1 cellular context compared by ENCODE assay signal in the genomic region with DNA sequence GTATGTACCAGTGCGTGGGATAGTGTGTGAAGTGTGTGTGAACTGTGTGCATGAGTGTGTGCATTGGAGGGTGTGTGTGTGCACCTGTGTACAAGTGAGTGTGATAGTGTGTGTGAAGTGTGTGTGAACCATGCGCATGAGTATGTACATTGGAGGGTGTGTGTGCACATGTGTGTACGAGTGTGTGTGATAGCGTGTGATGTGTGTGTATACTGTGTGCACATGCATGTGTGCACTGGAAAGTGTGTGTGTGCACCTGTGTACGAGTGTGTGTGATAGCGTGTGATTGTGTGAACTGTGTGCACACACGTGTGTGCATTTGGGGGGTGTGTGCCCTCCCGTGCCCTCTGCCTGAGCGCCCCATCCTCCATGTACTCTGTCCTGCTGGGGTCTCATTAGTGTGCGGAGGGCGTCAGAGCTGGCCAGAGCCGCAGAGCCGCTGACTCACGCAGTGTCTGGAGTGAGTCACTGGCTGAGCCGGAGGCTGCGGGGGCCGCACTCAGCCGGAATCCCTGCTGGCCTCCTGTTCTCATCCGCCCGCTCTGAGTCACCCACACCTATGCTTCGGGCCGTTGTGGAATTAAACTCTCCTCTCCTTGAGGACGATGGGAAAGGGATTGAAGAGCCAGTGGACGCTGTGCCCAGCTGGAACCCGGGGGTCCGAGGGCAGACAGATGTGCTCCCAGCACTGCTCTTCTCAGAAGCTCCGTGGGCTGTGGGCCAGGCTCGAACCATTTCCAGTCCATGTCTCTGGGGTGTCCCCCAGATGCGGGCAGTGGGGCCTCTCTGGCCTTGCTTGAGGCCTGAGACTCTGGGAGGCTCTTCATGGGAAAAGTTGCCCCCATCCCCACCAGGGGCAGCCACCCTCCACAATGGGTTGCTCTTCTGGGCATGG.
TF ChIP-seq lines count a peak whose summit lies in the region.

No MANE protein-coding gene starts in this region.

TF ChIP-seq in K562, 482 proteins besides CTCF, POLR2A, EP300 and RAD21 (continued from another document and continues in another):
- TF ChIP-seq, protein P1, sequence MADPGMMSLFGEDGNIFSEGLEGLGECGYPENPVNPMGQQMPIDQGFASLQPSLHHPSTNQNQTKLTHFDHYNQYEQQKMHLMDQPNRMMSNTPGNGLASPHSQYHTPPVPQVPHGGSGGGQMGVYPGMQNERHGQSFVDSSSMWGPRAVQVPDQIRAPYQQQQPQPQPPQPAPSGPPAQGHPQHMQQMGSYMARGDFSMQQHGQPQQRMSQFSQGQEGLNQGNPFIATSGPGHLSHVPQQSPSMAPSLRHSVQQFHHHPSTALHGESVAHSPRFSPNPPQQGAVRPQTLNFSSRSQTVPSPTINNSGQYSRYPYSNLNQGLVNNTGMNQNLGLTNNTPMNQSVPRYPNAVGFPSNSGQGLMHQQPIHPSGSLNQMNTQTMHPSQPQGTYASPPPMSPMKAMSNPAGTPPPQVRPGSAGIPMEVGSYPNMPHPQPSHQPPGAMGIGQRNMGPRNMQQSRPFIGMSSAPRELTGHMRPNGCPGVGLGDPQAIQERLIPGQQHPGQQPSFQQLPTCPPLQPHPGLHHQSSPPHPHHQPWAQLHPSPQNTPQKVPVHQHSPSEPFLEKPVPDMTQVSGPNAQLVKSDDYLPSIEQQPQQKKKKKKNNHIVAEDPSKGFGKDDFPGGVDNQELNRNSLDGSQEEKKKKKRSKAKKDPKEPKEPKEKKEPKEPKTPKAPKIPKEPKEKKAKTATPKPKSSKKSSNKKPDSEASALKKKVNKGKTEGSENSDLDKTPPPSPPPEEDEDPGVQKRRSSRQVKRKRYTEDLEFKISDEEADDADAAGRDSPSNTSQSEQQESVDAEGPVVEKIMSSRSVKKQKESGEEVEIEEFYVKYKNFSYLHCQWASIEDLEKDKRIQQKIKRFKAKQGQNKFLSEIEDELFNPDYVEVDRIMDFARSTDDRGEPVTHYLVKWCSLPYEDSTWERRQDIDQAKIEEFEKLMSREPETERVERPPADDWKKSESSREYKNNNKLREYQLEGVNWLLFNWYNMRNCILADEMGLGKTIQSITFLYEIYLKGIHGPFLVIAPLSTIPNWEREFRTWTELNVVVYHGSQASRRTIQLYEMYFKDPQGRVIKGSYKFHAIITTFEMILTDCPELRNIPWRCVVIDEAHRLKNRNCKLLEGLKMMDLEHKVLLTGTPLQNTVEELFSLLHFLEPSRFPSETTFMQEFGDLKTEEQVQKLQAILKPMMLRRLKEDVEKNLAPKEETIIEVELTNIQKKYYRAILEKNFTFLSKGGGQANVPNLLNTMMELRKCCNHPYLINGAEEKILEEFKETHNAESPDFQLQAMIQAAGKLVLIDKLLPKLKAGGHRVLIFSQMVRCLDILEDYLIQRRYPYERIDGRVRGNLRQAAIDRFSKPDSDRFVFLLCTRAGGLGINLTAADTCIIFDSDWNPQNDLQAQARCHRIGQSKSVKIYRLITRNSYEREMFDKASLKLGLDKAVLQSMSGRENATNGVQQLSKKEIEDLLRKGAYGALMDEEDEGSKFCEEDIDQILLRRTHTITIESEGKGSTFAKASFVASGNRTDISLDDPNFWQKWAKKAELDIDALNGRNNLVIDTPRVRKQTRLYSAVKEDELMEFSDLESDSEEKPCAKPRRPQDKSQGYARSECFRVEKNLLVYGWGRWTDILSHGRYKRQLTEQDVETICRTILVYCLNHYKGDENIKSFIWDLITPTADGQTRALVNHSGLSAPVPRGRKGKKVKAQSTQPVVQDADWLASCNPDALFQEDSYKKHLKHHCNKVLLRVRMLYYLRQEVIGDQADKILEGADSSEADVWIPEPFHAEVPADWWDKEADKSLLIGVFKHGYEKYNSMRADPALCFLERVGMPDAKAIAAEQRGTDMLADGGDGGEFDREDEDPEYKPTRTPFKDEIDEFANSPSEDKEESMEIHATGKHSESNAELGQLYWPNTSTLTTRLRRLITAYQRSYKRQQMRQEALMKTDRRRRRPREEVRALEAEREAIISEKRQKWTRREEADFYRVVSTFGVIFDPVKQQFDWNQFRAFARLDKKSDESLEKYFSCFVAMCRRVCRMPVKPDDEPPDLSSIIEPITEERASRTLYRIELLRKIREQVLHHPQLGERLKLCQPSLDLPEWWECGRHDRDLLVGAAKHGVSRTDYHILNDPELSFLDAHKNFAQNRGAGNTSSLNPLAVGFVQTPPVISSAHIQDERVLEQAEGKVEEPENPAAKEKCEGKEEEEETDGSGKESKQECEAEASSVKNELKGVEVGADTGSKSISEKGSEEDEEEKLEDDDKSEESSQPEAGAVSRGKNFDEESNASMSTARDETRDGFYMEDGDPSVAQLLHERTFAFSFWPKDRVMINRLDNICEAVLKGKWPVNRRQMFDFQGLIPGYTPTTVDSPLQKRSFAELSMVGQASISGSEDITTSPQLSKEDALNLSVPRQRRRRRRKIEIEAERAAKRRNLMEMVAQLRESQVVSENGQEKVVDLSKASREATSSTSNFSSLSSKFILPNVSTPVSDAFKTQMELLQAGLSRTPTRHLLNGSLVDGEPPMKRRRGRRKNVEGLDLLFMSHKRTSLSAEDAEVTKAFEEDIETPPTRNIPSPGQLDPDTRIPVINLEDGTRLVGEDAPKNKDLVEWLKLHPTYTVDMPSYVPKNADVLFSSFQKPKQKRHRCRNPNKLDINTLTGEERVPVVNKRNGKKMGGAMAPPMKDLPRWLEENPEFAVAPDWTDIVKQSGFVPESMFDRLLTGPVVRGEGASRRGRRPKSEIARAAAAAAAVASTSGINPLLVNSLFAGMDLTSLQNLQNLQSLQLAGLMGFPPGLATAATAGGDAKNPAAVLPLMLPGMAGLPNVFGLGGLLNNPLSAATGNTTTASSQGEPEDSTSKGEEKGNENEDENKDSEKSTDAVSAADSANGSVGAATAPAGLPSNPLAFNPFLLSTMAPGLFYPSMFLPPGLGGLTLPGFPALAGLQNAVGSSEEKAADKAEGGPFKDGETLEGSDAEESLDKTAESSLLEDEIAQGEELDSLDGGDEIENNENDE (IDR thresholded peaks at IDR 0.05; ENCODE audit: low read depth, low read length), result no peak
- TF ChIP-seq ZNF143 (CRISPR knock-in tag; IDR thresholded peaks at IDR 0.05) (no peak), TGIF2 (CRISPR knock-in tag; IDR thresholded peaks at IDR 0.05) (no peak), SP1 (CRISPR knock-in tag; IDR thresholded peaks at IDR 0.05) (no peak), TEAD4 (IDR thresholded peaks at IDR 0.05; ENCODE audit: low read length) (no peak), TEAD4 (CRISPR knock-in tag; IDR thresholded peaks at IDR 0.05; ENCODE audit: borderline replicate concordance) (no peak), ZNF140 (CRISPR knock-in tag; IDR thresholded peaks at IDR 0.05) (no peak), FOXM1 (IDR thresholded peaks at IDR 0.05; ENCODE audit: low read depth) (no peak), FOXM1 (CRISPR knock-in tag; IDR thresholded peaks at IDR 0.05; ENCODE audit: low read depth) (no peak), MYNN (IDR thresholded peaks at IDR 0.05) (peak; percentile 49), MYNN (CRISPR knock-in tag; IDR thresholded peaks at IDR 0.05) (no peak), ELF4 (CRISPR knock-in tag; IDR thresholded peaks at IDR 0.05) (no peak), ETV6 (IDR thresholded peaks at IDR 0.05; ENCODE audit: borderline replicate concordance in 1 of 2, low read depth in 2 of 2, low read length in 1 of 2) (no peak), ETV6 (CRISPR knock-in tag; IDR thresholded peaks at IDR 0.05; ENCODE audit: borderline replicate concordance) (no peak), ZFP30 (CRISPR knock-in tag; IDR thresholded peaks at IDR 0.05; ENCODE audit: borderline replicate concordance) (no peak), SMARCE1 (IDR thresholded peaks at IDR 0.05) (peak; percentile 99), SMC3 (conservative IDR thresholded peaks at IDR 0.05; ENCODE audit: insufficient read depth, low read depth, low read length) (no peak), ARID1B (IDR thresholded peaks at IDR 0.05) (peak; percentile 95), CCNT2 (IDR thresholded peaks at IDR 0.05; ENCODE audit: borderline replicate concordance, extremely low read depth, insufficient read length, low read depth, low read length) (peak; percentile 81), BRCA1 (IDR thresholded peaks at IDR 0.05) (no peak), BRCA1 (CRISPR knock-in tag; IDR thresholded peaks at IDR 0.05) (no peak), KDM1A (IDR thresholded peaks at IDR 0.05) (peak in 1 of 2 experiments; percentile 100; a peak in 2 of 4 replicates)
- TF ChIP-seq, protein P2, sequence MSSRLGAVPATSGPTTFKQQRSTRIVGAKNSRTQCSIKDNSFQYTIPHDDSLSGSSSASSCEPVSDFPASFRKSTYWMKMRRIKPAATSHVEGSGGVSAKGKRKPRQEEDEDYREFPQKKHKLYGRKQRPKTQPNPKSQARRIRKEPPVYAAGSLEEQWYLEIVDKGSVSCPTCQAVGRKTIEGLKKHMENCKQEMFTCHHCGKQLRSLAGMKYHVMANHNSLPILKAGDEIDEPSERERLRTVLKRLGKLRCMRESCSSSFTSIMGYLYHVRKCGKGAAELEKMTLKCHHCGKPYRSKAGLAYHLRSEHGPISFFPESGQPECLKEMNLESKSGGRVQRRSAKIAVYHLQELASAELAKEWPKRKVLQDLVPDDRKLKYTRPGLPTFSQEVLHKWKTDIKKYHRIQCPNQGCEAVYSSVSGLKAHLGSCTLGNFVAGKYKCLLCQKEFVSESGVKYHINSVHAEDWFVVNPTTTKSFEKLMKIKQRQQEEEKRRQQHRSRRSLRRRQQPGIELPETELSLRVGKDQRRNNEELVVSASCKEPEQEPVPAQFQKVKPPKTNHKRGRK (tag; IDR thresholded peaks at IDR 0.05), result no peak
- TF ChIP-seq, protein P3, sequence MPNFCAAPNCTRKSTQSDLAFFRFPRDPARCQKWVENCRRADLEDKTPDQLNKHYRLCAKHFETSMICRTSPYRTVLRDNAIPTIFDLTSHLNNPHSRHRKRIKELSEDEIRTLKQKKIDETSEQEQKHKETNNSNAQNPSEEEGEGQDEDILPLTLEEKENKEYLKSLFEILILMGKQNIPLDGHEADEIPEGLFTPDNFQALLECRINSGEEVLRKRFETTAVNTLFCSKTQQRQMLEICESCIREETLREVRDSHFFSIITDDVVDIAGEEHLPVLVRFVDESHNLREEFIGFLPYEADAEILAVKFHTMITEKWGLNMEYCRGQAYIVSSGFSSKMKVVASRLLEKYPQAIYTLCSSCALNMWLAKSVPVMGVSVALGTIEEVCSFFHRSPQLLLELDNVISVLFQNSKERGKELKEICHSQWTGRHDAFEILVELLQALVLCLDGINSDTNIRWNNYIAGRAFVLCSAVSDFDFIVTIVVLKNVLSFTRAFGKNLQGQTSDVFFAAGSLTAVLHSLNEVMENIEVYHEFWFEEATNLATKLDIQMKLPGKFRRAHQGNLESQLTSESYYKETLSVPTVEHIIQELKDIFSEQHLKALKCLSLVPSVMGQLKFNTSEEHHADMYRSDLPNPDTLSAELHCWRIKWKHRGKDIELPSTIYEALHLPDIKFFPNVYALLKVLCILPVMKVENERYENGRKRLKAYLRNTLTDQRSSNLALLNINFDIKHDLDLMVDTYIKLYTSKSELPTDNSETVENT (CRISPR knock-in tag; IDR thresholded peaks at IDR 0.05), result no peak
- TF ChIP-seq, protein P4, sequence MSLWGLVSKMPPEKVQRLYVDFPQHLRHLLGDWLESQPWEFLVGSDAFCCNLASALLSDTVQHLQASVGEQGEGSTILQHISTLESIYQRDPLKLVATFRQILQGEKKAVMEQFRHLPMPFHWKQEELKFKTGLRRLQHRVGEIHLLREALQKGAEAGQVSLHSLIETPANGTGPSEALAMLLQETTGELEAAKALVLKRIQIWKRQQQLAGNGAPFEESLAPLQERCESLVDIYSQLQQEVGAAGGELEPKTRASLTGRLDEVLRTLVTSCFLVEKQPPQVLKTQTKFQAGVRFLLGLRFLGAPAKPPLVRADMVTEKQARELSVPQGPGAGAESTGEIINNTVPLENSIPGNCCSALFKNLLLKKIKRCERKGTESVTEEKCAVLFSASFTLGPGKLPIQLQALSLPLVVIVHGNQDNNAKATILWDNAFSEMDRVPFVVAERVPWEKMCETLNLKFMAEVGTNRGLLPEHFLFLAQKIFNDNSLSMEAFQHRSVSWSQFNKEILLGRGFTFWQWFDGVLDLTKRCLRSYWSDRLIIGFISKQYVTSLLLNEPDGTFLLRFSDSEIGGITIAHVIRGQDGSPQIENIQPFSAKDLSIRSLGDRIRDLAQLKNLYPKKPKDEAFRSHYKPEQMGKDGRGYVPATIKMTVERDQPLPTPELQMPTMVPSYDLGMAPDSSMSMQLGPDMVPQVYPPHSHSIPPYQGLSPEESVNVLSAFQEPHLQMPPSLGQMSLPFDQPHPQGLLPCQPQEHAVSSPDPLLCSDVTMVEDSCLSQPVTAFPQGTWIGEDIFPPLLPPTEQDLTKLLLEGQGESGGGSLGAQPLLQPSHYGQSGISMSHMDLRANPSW (CRISPR knock-in tag; IDR thresholded peaks at IDR 0.05), result no peak
- TF ChIP-seq, protein P5, sequence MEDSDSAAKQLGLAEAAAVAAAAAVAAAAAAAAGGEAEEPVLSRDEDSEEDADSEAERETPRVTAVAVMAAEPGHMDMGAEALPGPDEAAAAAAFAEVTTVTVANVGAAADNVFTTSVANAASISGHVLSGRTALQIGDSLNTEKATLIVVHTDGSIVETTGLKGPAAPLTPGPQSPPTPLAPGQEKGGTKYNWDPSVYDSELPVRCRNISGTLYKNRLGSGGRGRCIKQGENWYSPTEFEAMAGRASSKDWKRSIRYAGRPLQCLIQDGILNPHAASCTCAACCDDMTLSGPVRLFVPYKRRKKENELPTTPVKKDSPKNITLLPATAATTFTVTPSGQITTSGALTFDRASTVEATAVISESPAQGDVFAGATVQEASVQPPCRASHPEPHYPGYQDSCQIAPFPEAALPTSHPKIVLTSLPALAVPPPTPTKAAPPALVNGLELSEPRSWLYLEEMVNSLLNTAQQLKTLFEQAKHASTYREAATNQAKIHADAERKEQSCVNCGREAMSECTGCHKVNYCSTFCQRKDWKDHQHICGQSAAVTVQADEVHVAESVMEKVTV (CRISPR knock-in tag; IDR thresholded peaks at IDR 0.05), result no peak
- TF ChIP-seq, protein P6, sequence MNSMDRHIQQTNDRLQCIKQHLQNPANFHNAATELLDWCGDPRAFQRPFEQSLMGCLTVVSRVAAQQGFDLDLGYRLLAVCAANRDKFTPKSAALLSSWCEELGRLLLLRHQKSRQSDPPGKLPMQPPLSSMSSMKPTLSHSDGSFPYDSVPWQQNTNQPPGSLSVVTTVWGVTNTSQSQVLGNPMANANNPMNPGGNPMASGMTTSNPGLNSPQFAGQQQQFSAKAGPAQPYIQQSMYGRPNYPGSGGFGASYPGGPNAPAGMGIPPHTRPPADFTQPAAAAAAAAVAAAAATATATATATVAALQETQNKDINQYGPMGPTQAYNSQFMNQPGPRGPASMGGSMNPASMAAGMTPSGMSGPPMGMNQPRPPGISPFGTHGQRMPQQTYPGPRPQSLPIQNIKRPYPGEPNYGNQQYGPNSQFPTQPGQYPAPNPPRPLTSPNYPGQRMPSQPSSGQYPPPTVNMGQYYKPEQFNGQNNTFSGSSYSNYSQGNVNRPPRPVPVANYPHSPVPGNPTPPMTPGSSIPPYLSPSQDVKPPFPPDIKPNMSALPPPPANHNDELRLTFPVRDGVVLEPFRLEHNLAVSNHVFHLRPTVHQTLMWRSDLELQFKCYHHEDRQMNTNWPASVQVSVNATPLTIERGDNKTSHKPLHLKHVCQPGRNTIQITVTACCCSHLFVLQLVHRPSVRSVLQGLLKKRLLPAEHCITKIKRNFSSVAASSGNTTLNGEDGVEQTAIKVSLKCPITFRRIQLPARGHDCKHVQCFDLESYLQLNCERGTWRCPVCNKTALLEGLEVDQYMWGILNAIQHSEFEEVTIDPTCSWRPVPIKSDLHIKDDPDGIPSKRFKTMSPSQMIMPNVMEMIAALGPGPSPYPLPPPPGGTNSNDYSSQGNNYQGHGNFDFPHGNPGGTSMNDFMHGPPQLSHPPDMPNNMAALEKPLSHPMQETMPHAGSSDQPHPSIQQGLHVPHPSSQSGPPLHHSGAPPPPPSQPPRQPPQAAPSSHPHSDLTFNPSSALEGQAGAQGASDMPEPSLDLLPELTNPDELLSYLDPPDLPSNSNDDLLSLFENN (IDR thresholded peaks at IDR 0.05; ENCODE audit: low read depth in 2 of 2, low read length in 2 of 2), result 0 out of 4 replicates have a peak, but pooled peaks of 1 of the 2 experiments have one; percentile 46
- TF ChIP-seq, protein P7, sequence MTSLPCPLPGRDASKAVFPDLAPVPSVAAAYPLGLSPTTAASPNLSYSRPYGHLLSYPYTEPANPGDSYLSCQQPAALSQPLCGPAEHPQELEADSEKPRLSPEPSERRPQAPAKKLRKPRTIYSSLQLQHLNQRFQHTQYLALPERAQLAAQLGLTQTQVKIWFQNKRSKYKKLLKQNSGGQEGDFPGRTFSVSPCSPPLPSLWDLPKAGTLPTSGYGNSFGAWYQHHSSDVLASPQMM (CRISPR knock-in tag; IDR thresholded peaks at IDR 0.05), result no peak
